ENCODE assay signal across 26 cellular contexts in genomic region chr10:119159332-119159731, GRCh38.
"Had no signal": no experiment of that assay in that cellular context is flagged by ENCODE, and none has a peak within 500 bp of the region (broad histone marks: within the 10 kb centered on the region; RNA-seq: fewer than 3 reads in every experiment).

No MANE protein-coding gene starts in this region.

- H3K4me1 Mint-ChIP-seq: immature natural killer cell, neural progenitor cell had no signal

- H3K9me3 Mint-ChIP-seq: immature natural killer cell; naive thymus-derived CD4-positive, alpha-beta T cell; nephron; neural progenitor cell; stimulated activated naive B cell treated with anti-CD40 and anti-IgM and Interleukin-4, amounts not matched to agents 10 μg/mL and 1 μg/mL and 100 μg/mL, for 72 hours; stimulated activated naive CD8-positive, alpha-beta T cell treated with anti-CD3 and anti-CD28 coated beads, Interleukin-15, Interleukin-2, amounts not matched to agents 100 ng/mL and 50 ng/mL, for 24 hours had no signal

- H3K27me3 Mint-ChIP-seq: naive thymus-derived CD4-positive, alpha-beta T cell; stimulated activated naive B cell treated with anti-CD40 and anti-IgM and Interleukin-4, amounts not matched to agents 10 μg/mL and 1 μg/mL and 100 μg/mL, for 72 hours; stimulated activated naive CD8-positive, alpha-beta T cell treated with anti-CD3 and anti-CD28 coated beads, Interleukin-15, Interleukin-2, amounts not matched to agents 100 ng/mL and 50 ng/mL, for 24 hours had no signal

- H3K4me3 ChIP-seq: coronary artery, esophagus muscularis mucosa, neural progenitor cell, prostate gland, suprapubic skin, transverse colon, vagina had no signal

- H3K9me3 ChIP-seq: esophagus muscularis mucosa, prostate gland, suprapubic skin, transverse colon, vagina had no signal

- DNase-seq: dermis blood vessel endothelial cell; effector memory CD4-positive, alpha-beta T cell; foreskin melanocyte; glutamatergic neuron; hypothalamus; immature natural killer cell; islet precursor cell; kidney glomerular epithelial cell; mesenchymal stem cell; midbrain; naive thymus-derived CD4-positive, alpha-beta T cell; right cardiac atrium; small intestine; stimulated activated CD4-positive, alpha-beta T cell treated with anti-CD3 and anti-CD28 coated beads, Interleukin-15, amount 100 ng/mL, for 24 hours; stimulated activated CD4-positive, alpha-beta T cell treated with anti-CD3 and anti-CD28 coated beads, Interleukin-2, amount 100 ng/mL, for 48 hours; stimulated activated naive B cell treated with anti-CD40 and anti-IgM and Interleukin-4, amounts not matched to agents 10 μg/mL and 1 μg/mL and 100 μg/mL, for 72 hours; transverse colon had no signal

- ATAC-seq: naive thymus-derived CD4-positive, alpha-beta T cell; stimulated activated naive B cell treated with anti-CD40 and anti-IgM and Interleukin-4, amounts not matched to agents 10 μg/mL and 1 μg/mL and 100 μg/mL, for 72 hours had no signal

- H3K36me3 ChIP-seq: neural progenitor cell had no signal

- H3K27ac ChIP-seq: coronary artery, esophagus muscularis mucosa, neural progenitor cell, parathyroid adenoma, prostate gland, suprapubic skin, transverse colon, vagina had no signal

- H3K4me1 ChIP-seq: neural progenitor cell, prostate gland had no signal

- H3K27ac Mint-ChIP-seq: immature natural killer cell; naive thymus-derived CD4-positive, alpha-beta T cell; nephron; neural progenitor cell; stimulated activated naive B cell treated with anti-CD40 and anti-IgM and Interleukin-4, amounts not matched to agents 10 μg/mL and 1 μg/mL and 100 μg/mL, for 72 hours; stimulated activated naive CD8-positive, alpha-beta T cell treated with anti-CD3 and anti-CD28 coated beads, Interleukin-15, Interleukin-2, amounts not matched to agents 100 ng/mL and 50 ng/mL, for 24 hours had no signal

- H3K27me3 ChIP-seq: esophagus muscularis mucosa, neural progenitor cell, suprapubic skin, transverse colon, vagina had no signal

- H3K4me3 Mint-ChIP-seq: immature natural killer cell; nephron; neural progenitor cell; stimulated activated naive B cell treated with anti-CD40 and anti-IgM and Interleukin-4, amounts not matched to agents 10 μg/mL and 1 μg/mL and 100 μg/mL, for 72 hours; stimulated activated naive CD8-positive, alpha-beta T cell treated with anti-CD3 and anti-CD28 coated beads, Interleukin-15, Interleukin-2, amounts not matched to agents 100 ng/mL and 50 ng/mL, for 24 hours had no signal
